Comparison of ENCODE assay signal across 21 cellular contexts in genomic region chr4:80161413-80162058, GRCh38. TPM values are rescaled to one million over a fixed set of nuclear protein-coding genes. Genes with fewer than 3 reads are reported as not detected.
DNase-seq lines count a peak whose midpoint lies in the region; ATAC-seq, FAIRE-seq and TF ChIP-seq lines count a peak whose summit lies in the region.
"Had no signal": no experiment of that assay in that cellular context is flagged by ENCODE, and none has a peak within 500 bp of the region (broad histone marks: within the 10 kb centered on the region; RNA-seq: fewer than 3 reads in every experiment).

No MANE protein-coding gene starts in this region.

- H3K4me2 ChIP-seq in K562 (ENCODE audit: insufficient read depth, low read length): peak overlapping the region; percentile 81
- H3K4me2 ChIP-seq: A549 had no signal

- peak; percentile 64 for ATAC-seq in K562
- ATAC-seq: A549 had no signal

- H3K9ac ChIP-seq in K562 (ENCODE audit: insufficient read depth in 1 of 2, low read depth in 2 of 2, low read length in 2 of 2): peak overlapping the region; percentile 37 to 45; a peak in 3 of 4 replicates

- peak; percentile 90 for FAIRE-seq in K562 (lab: Jason Lieb, UNC)
- no peak for FAIRE-seq in frontal cortex (lab: Jason Lieb, UNC)
- FAIRE-seq: A549, GM12892, GM18507, HTR-8/SVneo had no signal

- H3K9me3 ChIP-seq in K562 (replicated peaks; ENCODE audit: control insufficient read depth, insufficient read depth, low read depth, low read length): no peaks in the 10 kb centered on the region
- H3K9me3 ChIP-seq: A549 had no signal

- peak overlapping the region; percentile 96 for H2AFZ ChIP-seq in K562 (ENCODE audit: low read depth, low read length)

- CTCF ChIA-PET in K562 (lab: Yijun Ruan, JAX; ENCODE audit: low intra/inter-chr PET ratio): no interaction called here

- 11% methylated on average over 12 of the region's 12 CpGs for WGBS in K562 (ENCODE audit: insufficient coverage, low coverage, missing lambda C conversion rate)

- H3K27me3 ChIP-seq in K562 (ENCODE audit: control insufficient read depth in 2 of 2, insufficient read depth in 2 of 2, low read length in 2 of 2): no peaks in the 10 kb centered on the region

- H3K4me1 ChIP-seq in K562 (replicated peaks in 1 of 2; ENCODE audit: control insufficient read depth in 2 of 2, insufficient read depth in 2 of 2, low read length in 2 of 2): peaks cover 0 to 15% of the 10 kb centered on the region in 2 experiments; a peak in 4 of 5 replicates
- H3K4me1 ChIP-seq: A549 had no signal

- H3K79me2 ChIP-seq in K562 (ENCODE audit: control insufficient read depth, insufficient read depth, low read length): no peaks in the 10 kb centered on the region

- peak overlapping the region; percentile 77 for H3K27ac ChIP-seq in K562 (ENCODE audit: extremely low read depth, low read depth, low read length)
- H3K27ac ChIP-seq: 22Rv1, A549 had no signal

- DNase-seq in DMS53 (lab: John Stamatoyannopoulos, UW) (peak; percentile 2), DMS53 treated with DMSO at 0.1 percent for 48 hours (lab: John Stamatoyannopoulos, UW; ENCODE audit: unreplicated experiment) (no peak), RPMI7951 (ENCODE audit: low read depth) (peak; percentile 34), K562 (ENCODE audit: extremely low read depth in 1 of 4, low spot score in 3 of 4) (peak in 2 of 4 experiments; percentile 67 to 83), frontal cortex (ENCODE audit: low spot score in 2 of 2) (no peak), medulla oblongata (ENCODE audit: extremely low spot score) (no peak)
- DNase-seq in activated CD4-positive, CD25-positive, alpha-beta regulatory T cell (lab: John Stamatoyannopoulos, UW): no peak
- DNase-seq: AML-193; Calu3; CD4-positive, alpha-beta memory T cell; DMS 273 treated with DMSO at 0.1 percent for 48 hours; DMS79; GDM1; GOT3; H7; IMR-90 had no signal

- TF ChIP-seq POLR2A in K562 (conservative IDR thresholded peaks at IDR 0.05): no peak

- POLR2A ChIA-PET in K562 (lab: Yijun Ruan, JAX): interaction anchor here (1.4 to 1.7 kb wide), 2 partner anchors 8 to 18 kb away, joined by 6 to 7 read pairs; no protein-coding TSS in a partner anchor

- in situ Hi-C loops in K562 (cut with MboI): no loop called here

- BruUV-seq in K562 (replicated peaks; lab: Mats Ljungman, UMichigan): no TSS peak

- no peaks in the 10 kb centered on the region for H3K9me1 ChIP-seq in K562 (ENCODE audit: control insufficient read depth, insufficient read depth, low read length)

- no peaks in the 10 kb centered on the region for H4K20me1 ChIP-seq in K562 (replicated peaks; ENCODE audit: control insufficient read depth, insufficient read depth, low read length)

- TF ChIP-seq RAD21 in K562 (CRISPR knock-in tag; conservative IDR thresholded peaks at IDR 0.05 in 1 of 2, IDR thresholded peaks at IDR 0.05 in 1 of 2): no peak

- TF ChIP-seq EP300 in K562 (IDR thresholded peaks at IDR 0.05; ENCODE audit: low read length): peak; percentile 72; the same call in 1 of the 2 replicates

- H3K36me3 ChIP-seq in K562 (ENCODE audit: control insufficient read depth, insufficient read depth, low read length): no peaks in the 10 kb centered on the region

- intact Hi-C loops in K562 (cut with micrococcal nuclease): loop anchor here (5.0 kb wide), 1 partner anchor 51 kb away; no protein-coding TSS in a partner anchor

- no peak for TF ChIP-seq CTCF in K562 (IDR thresholded peaks at IDR 0.05 in 2 of 3, conservative IDR thresholded peaks at IDR 0.05 in 1 of 3; ENCODE audit: insufficient read depth in 2 of 3, low read depth in 1 of 3, low read length in 3 of 3)

- 0 out of 2 replicates have a peak overlapping the region, but pooled peaks have one; percentile 14 for H3K4me3 ChIP-seq in K562
- H3K4me3 ChIP-seq: A549 had no signal

TF ChIP-seq in K562, 482 proteins besides CTCF, POLR2A, EP300 and RAD21 (continues in another document):
- TF ChIP-seq ZNF165 (CRISPR knock-in tag; IDR thresholded peaks at IDR 0.05; ENCODE audit: borderline replicate concordance) (no peak), NCOA1 (IDR thresholded peaks at IDR 0.05; ENCODE audit: low read depth) (no peak), RBM39 (optimal IDR thresholded peaks at IDR 0.05; ENCODE audit: low read depth, low read length) (no peak), HMBOX1 (IDR thresholded peaks at IDR 0.05) (peak; percentile 98), NFRKB (IDR thresholded peaks at IDR 0.05; ENCODE audit: low read depth) (peak; percentile 27; the same call in 1 of the 2 replicates), ZNF3 (CRISPR knock-in tag; IDR thresholded peaks at IDR 0.05) (peak; percentile 85), CHAMP1 (IDR thresholded peaks at IDR 0.05) (0 out of 2 replicates have a peak, but pooled peaks have one; percentile 62), RBM25 (IDR thresholded peaks at IDR 0.05; ENCODE audit: low read depth, low read length, severe bottlenecking) (no peak), ZNF184 (CRISPR knock-in tag; IDR thresholded peaks at IDR 0.05) (no peak), ZNF316 (IDR thresholded peaks at IDR 0.05) (peak; percentile 53; the same call in 1 of the 2 replicates), HSF4 (CRISPR knock-in tag; IDR thresholded peaks at IDR 0.05; ENCODE audit: borderline replicate concordance) (no peak), FOXM1 (IDR thresholded peaks at IDR 0.05; ENCODE audit: low read depth) (no peak; the same call in 1 of the 2 replicates), FOXM1 (CRISPR knock-in tag; IDR thresholded peaks at IDR 0.05; ENCODE audit: low read depth) (no peak), ZNF589 (CRISPR knock-in tag; IDR thresholded peaks at IDR 0.05; ENCODE audit: low read depth) (peak; percentile 38; the same call in 1 of the 2 replicates), NRF1 (conservative IDR thresholded peaks at IDR 0.05 in 1 of 2, IDR thresholded peaks at IDR 0.05 in 1 of 2) (0 out of 4 replicates have a peak, but pooled peaks of 1 of the 2 experiments have one; percentile 14)

RNA-seq across cellular contexts. Expression of gene PRDM8, which starts 35.8 kb away (rescaled TPM):
- 6.4 and 11.7 TPM in 2 replicates for total RNA-seq in RPMI7951 (2014; rRNA removed; shearing (Covaris generic))
- total RNA-seq in K562 (2011; cell fraction: chromatin; rRNA removed; ENCODE audit: low replicate concordance): not detected in 2 replicates
- not detected in 2 replicates for total RNA-seq in K562 (2011; cell fraction: nucleolus; rRNA removed)
- total RNA-seq in K562 (2011; cell fraction: nucleoplasm; rRNA removed): not detected in 2 replicates
- total RNA-seq in K562 (2014; rRNA removed) (not detected in 2 replicates), K562 (2014; rRNA removed; fragmentation: Illumina TruSeq; extraction: Trizol) (not detected in 2 replicates), K562 (2015; rRNA removed; fragmentation: Illumina TruSeq; extraction: Trizol) (not detected in 2 replicates), K562 (2021) (0.07 and 0.40 TPM in 2 replicates), frontal cortex (26.9 TPM)
- polyA plus RNA-seq in K562 (2011; rRNA removed) (not detected in 2 replicates), K562 (2014; fragmentation: Illumina TruSeq; extraction: Trizol) (not detected in 2 replicates), K562 (2014; fragmentation: Nextera tagmentation; extraction: Ambion mirVana) (not detected), K562 (2014; rRNA removed) (not detected in 2 replicates)
- not detected in 2 replicates for polyA plus RNA-seq in K562 (2011; cell fraction: cytosol; rRNA removed)
- polyA plus RNA-seq in K562 (2011; cell fraction: nucleus; rRNA removed): not detected in 2 replicates
- not detected in 2 replicates for polyA plus RNA-seq in K562 (2012)
- not detected in 2 replicates for polyA minus RNA-seq in K562 (2011; rRNA and poly(A)+ RNA removed)
- not detected in 2 replicates for polyA minus RNA-seq in K562 (2011; cell fraction: cytosol; rRNA and poly(A)+ RNA removed)
- polyA minus RNA-seq in K562 (2011; cell fraction: nucleus; rRNA and poly(A)+ RNA removed): not detected in 2 replicates

Comparison
In these comparisons a context has a peak if more than half of its experiments do, and no peak if none do; other contexts are left out.
1. DNase-seq: peak in DMS53 (single experiment) and RPMI7951 (single experiment); none in DMS53 treated with DMSO at 0.1 percent for 48 hours (single experiment), frontal cortex (0 of 2), medulla oblongata (single experiment) and activated CD4-positive, CD25-positive, alpha-beta regulatory T cell (0 of 4).